ENCODE assay signal across 23 cellular contexts in genomic region chr13:94162289-94162688, GRCh38.
"Had no signal": no experiment of that assay in that cellular context is flagged by ENCODE, and none has a peak within 500 bp of the region (broad histone marks: within the 10 kb centered on the region; RNA-seq: fewer than 3 reads in every experiment).

No MANE protein-coding gene starts in this region.

- H3K27me3 Mint-ChIP-seq: activated naive CD4-positive, alpha-beta T cell treated with anti-CD3 and anti-CD28 coated beads, Interleukin-2, amount 10 ng/mL, durations not matched to agents 7 days and 5 days; activated naive CD8-positive, alpha-beta T cell treated with anti-CD3 and anti-CD28 coated beads, Interleukin-2, amount 10 ng/mL, durations not matched to agents 7 days and 5 days had no signal

- H3K27ac ChIP-seq: ascending aorta, brain microvascular endothelial cell, heart left ventricle, right lobe of liver, tibial nerve, VCaP had no signal

- H3K9me3 Mint-ChIP-seq: activated naive CD4-positive, alpha-beta T cell treated with anti-CD3 and anti-CD28 coated beads, Interleukin-2, amount 10 ng/mL, durations not matched to agents 7 days and 5 days; effector memory CD8-positive, alpha-beta T cell; immature natural killer cell had no signal

- H3K4me3 Mint-ChIP-seq: activated naive CD4-positive, alpha-beta T cell treated with anti-CD3 and anti-CD28 coated beads, Interleukin-2, amount 10 ng/mL, durations not matched to agents 7 days and 5 days; activated naive CD8-positive, alpha-beta T cell treated with anti-CD3 and anti-CD28 coated beads, Interleukin-2, amount 10 ng/mL, durations not matched to agents 7 days and 5 days; effector memory CD8-positive, alpha-beta T cell; immature natural killer cell; naive B cell; T-cell had no signal

- H3K9me3 ChIP-seq: ascending aorta, heart left ventricle, right lobe of liver, tibial nerve had no signal

- H3K27ac Mint-ChIP-seq: activated naive CD4-positive, alpha-beta T cell treated with anti-CD3 and anti-CD28 coated beads, Interleukin-2, amount 10 ng/mL, durations not matched to agents 7 days and 5 days; activated naive CD8-positive, alpha-beta T cell treated with anti-CD3 and anti-CD28 coated beads, Interleukin-2, amount 10 ng/mL, durations not matched to agents 7 days and 5 days; effector memory CD8-positive, alpha-beta T cell; immature natural killer cell; naive B cell; T-cell had no signal

- ATAC-seq: effector memory CD8-positive, alpha-beta T cell; right lobe of liver; T-cell had no signal

- H3K36me3 Mint-ChIP-seq: activated naive CD4-positive, alpha-beta T cell treated with anti-CD3 and anti-CD28 coated beads, Interleukin-2, amount 10 ng/mL, durations not matched to agents 7 days and 5 days; activated naive CD8-positive, alpha-beta T cell treated with anti-CD3 and anti-CD28 coated beads, Interleukin-2, amount 10 ng/mL, durations not matched to agents 7 days and 5 days; immature natural killer cell; naive B cell; T-cell had no signal

- DNase-seq: activated CD4-positive, alpha-beta T cell treated with anti-CD3 and anti-CD28 coated beads for 48 hours; activated CD4-positive, alpha-beta T cell treated with anti-CD3 and anti-CD28 coated beads, Interleukin-2, amount 50 U/mL, for 48 hours; activated CD8-positive, alpha-beta memory T cell treated with anti-CD3 and anti-CD28 coated beads for 24 hours; activated gamma-delta T cell; activated naive CD4-positive, alpha-beta T cell treated with anti-CD3 and anti-CD28 coated beads, Interleukin-2, amount 10 ng/mL, durations not matched to agents 7 days and 5 days; activated naive CD8-positive, alpha-beta T cell treated with anti-CD3 and anti-CD28 coated beads, Interleukin-2, amount 10 ng/mL, durations not matched to agents 7 days and 5 days; brain microvascular endothelial cell; caudate nucleus; cortex of kidney; effector memory CD8-positive, alpha-beta T cell; erythroblast; hypothalamus; immature natural killer cell; kidney; naive B cell; right lobe of liver; stimulated activated CD4-positive, alpha-beta T cell treated with anti-CD3 and anti-CD28 coated beads, Interleukin-2, amount 100 ng/mL, for 48 hours; stimulated activated naive CD4-positive, alpha-beta T cell treated with Interleukin-2 at 50 U/mL for 16 hours; T-cell had no signal

- H3K4me3 ChIP-seq: ascending aorta, heart left ventricle, right lobe of liver, tibial nerve had no signal

- H3K27me3 ChIP-seq: ascending aorta, brain microvascular endothelial cell, heart left ventricle, right lobe of liver, tibial nerve had no signal

- H3K36me3 ChIP-seq: ascending aorta, brain microvascular endothelial cell, heart left ventricle, right lobe of liver, tibial nerve had no signal

- H3K4me1 ChIP-seq: ascending aorta, heart left ventricle, tibial nerve had no signal

- H3K4me1 Mint-ChIP-seq: activated naive CD4-positive, alpha-beta T cell treated with anti-CD3 and anti-CD28 coated beads, Interleukin-2, amount 10 ng/mL, durations not matched to agents 7 days and 5 days; activated naive CD8-positive, alpha-beta T cell treated with anti-CD3 and anti-CD28 coated beads, Interleukin-2, amount 10 ng/mL, durations not matched to agents 7 days and 5 days; immature natural killer cell; naive B cell; T-cell had no signal
